8 cellular contexts compared by ENCODE assay signal in the genomic region with DNA sequence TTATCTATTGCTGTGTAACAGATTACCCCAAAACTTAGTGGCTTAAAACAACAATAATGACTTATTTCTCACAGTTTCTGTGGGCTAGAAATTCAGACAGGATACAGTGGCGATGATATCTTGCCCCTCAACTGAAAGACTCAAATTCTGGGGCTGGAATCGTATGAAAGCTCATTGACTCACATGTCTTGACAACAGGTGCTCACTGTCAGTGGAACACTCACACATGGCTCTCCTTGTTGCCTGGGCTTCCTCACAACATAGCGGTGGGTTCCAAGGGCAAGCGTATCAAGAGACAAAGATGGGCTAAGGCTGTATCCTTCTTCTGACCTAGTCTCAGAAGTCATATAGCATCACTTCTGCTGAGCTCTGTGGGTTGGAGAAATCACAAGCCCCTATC. TPM values are rescaled to one million over a fixed set of nuclear protein-coding genes. Genes with fewer than 3 reads are reported as not detected.
DNase-seq lines count a peak whose midpoint lies in the region; ATAC-seq and TF ChIP-seq lines count a peak whose summit lies in the region.

No MANE protein-coding gene starts in this region.

- POLR2A ChIA-PET in CD8-positive, alpha-beta T cell (lab: Charles Lee), result interaction anchor here (0.6 to 3.6 kb wide), 6 partner anchors 9 to 122 kb away, joined by 3 to 23 read pairs (median 6); partner anchors contain the start of gene NDFIP1
- POLR2A ChIA-PET in activated B cell treated with CpG ODN at 0.5 μM for 24 hours (lab: Charles Lee), result interaction anchor here (1.3 to 2.7 kb wide), 2 partner anchors 92 to 127 kb away, joined by 3 to 10 read pairs; partner anchors contain the start of gene NDFIP1

- peaks cover 63% of the 10 kb centered on the region for H3K4me1 ChIP-seq in CD8-positive, alpha-beta T cell (ENCODE audit: insufficient read depth, low read length)
- peaks cover 7% of the 10 kb centered on the region for H3K4me1 ChIP-seq in foreskin keratinocyte

- intact Hi-C loops in CD8-positive, alpha-beta T cell (cut with DNase I, micrococcal nuclease), result loop anchor here (1.0 to 10.0 kb wide), 6 partner anchors 9 to 338 kb away; no protein-coding TSS in a partner anchor
- intact Hi-C loops in activated B cell treated with CpG ODN at 0.5 μM for 24 hours (cut with micrococcal nuclease), result loop anchor here (5.0 to 10.0 kb wide), 2 partner anchors 206 to 692 kb away; partner anchors contain the start of gene TAF7
- intact Hi-C loops in cardiac septum (cut with DNase I), result loop anchor here (5.0 to 10.0 kb wide), 2 partner anchors 36 to 528 kb away; no protein-coding TSS in a partner anchor

- no peaks in the 10 kb centered on the region for H3K36me3 Mint-ChIP-seq in CD8-positive, alpha-beta T cell
- peaks cover 2% of the 10 kb centered on the region for H3K36me3 Mint-ChIP-seq in activated B cell treated with CpG ODN at 0.5 μM for 24 hours (ENCODE audit: low read depth)

- peak overlapping the region; percentile 22 for H3K27ac ChIP-seq in CD8-positive, alpha-beta T cell (ENCODE audit: low read depth, low read length)
- H3K27ac ChIP-seq in foreskin keratinocyte, result peak overlapping the region; percentile 21

- peaks cover 4% of the 10 kb centered on the region for H3K9me3 Mint-ChIP-seq in CD8-positive, alpha-beta T cell
- H3K9me3 Mint-ChIP-seq in activated B cell treated with CpG ODN at 0.5 μM for 24 hours, result peaks cover 5% of the 10 kb centered on the region

- no peaks in the 10 kb centered on the region for H3K9me3 ChIP-seq in CD8-positive, alpha-beta T cell (ENCODE audit: low read length)

- H3K27ac Mint-ChIP-seq in CD8-positive, alpha-beta T cell, result peak overlapping the region; percentile 87
- peak overlapping the region; percentile 60 for H3K27ac Mint-ChIP-seq in activated B cell treated with CpG ODN at 0.5 μM for 24 hours

- DNase-seq in CD8-positive, alpha-beta T cell, result peak in 2 of 7 experiments; percentile 12 to 38
- no peak for DNase-seq in activated B cell treated with CpG ODN at 0.5 μM for 24 hours
- no peak for DNase-seq in foreskin keratinocyte
- DNase-seq in mesenteric fat pad (ENCODE audit: low spot score), result no peak
- DNase-seq in NCI-H2171 treated with DMSO at 0.1 percent for 48 hours (lab: John Stamatoyannopoulos, UW), result no peak
- DNase-seq in hippocampal formation (lab: John Stamatoyannopoulos, UW), result no peak
- DNase-seq in cardiac septum (ENCODE audit: low spot score), result no peak

- H3K36me3 ChIP-seq in CD8-positive, alpha-beta T cell (ENCODE audit: insufficient read depth, low read length), result no peaks in the 10 kb centered on the region

- peak; percentile 19 for ATAC-seq in CD8-positive, alpha-beta T cell
- ATAC-seq in HG02623 (IDR thresholded peaks at IDR 0.05; ENCODE audit: unreplicated experiment) (peak; percentile 29), activated B cell treated with CpG ODN at 0.5 μM for 24 hours (ENCODE audit: low read depth) (no peak), foreskin keratinocyte (no peak)

- no peaks in the 10 kb centered on the region for H3K27me3 Mint-ChIP-seq in CD8-positive, alpha-beta T cell (ENCODE audit: low read depth)
- H3K27me3 Mint-ChIP-seq in activated B cell treated with CpG ODN at 0.5 μM for 24 hours, result peaks cover 14% of the 10 kb centered on the region

- peaks cover 67% of the 10 kb centered on the region for H3K4me1 Mint-ChIP-seq in CD8-positive, alpha-beta T cell (ENCODE audit: low read depth)
- peaks cover 53% of the 10 kb centered on the region for H3K4me1 Mint-ChIP-seq in activated B cell treated with CpG ODN at 0.5 μM for 24 hours

- H3K27me3 ChIP-seq in CD8-positive, alpha-beta T cell (ENCODE audit: insufficient read depth, low read length), result no peaks in the 10 kb centered on the region
- no peaks in the 10 kb centered on the region for H3K27me3 ChIP-seq in foreskin keratinocyte

- no peak for TF ChIP-seq CTCF in CD8-positive, alpha-beta T cell (IDR thresholded peaks at IDR 0.05)
- TF ChIP-seq CTCF in activated B cell treated with CpG ODN at 0.5 μM for 24 hours (IDR thresholded peaks at IDR 0.05) (no peak), foreskin keratinocyte (conservative IDR thresholded peaks at IDR 0.05) (no peak)

- CTCF ChIA-PET in CD8-positive, alpha-beta T cell (lab: Charles Lee), result interaction anchor here (0.6 to 10.8 kb wide), 15 partner anchors 8 to 324 kb away, joined by 3 to 152 read pairs (median 4); partner anchors contain the start of gene NDFIP1
- CTCF ChIA-PET in activated B cell treated with CpG ODN at 0.5 μM for 24 hours (lab: Charles Lee), result interaction anchor here (2.3 to 6.0 kb wide), 5 partner anchors 18 to 324 kb away, joined by 7 to 47 read pairs (median 25); partner anchors contain the start of gene RNF14

- peak overlapping the region; percentile 22 for H3K4me3 Mint-ChIP-seq in CD8-positive, alpha-beta T cell
- H3K4me3 Mint-ChIP-seq in activated B cell treated with CpG ODN at 0.5 μM for 24 hours, result peak overlapping the region; percentile 19

- H3K4me3 ChIP-seq in CD8-positive, alpha-beta T cell (ENCODE audit: low read depth, low read length), result no peak overlapping the region

RNA-seq across cellular contexts. Expression of gene GNPDA1, which starts 3.7 kb away (rescaled TPM):
- 1 to 10 TPM; 5.2 TPM for total RNA-seq in CD8-positive, alpha-beta T cell
- total RNA-seq in activated B cell treated with CpG ODN at 0.5 μM for 24 hours (14.2 and 15.0 TPM in 2 replicates), foreskin keratinocyte (37.2 and 38.1 TPM in 2 replicates), mesenteric fat pad (36.2 TPM), cardiac septum (17.3 TPM)
- polyA plus RNA-seq in foreskin keratinocyte, result 25.3 and 31.3 TPM in 2 replicates

RNA-seq across cellular contexts. Expression of gene RNF14, which starts 47.7 kb away (rescaled TPM):
- 10 to 100 TPM; 11.3 to 12.8 TPM for total RNA-seq in CD8-positive, alpha-beta T cell
- 30.0 and 30.4 TPM in 2 replicates for total RNA-seq in activated B cell treated with CpG ODN at 0.5 μM for 24 hours
- 55.1 and 57.0 TPM in 2 replicates for total RNA-seq in foreskin keratinocyte
- polyA plus RNA-seq in foreskin keratinocyte, result 19.8 and 23.4 TPM in 2 replicates
- 79.4 TPM for total RNA-seq in mesenteric fat pad
- total RNA-seq in cardiac septum, result 104 TPM

RNA-seq across cellular contexts. Expression of gene PCDH12, which starts 58.6 kb away (rescaled TPM):
- not detected for total RNA-seq in CD8-positive, alpha-beta T cell
- not detected in 2 replicates for total RNA-seq in activated B cell treated with CpG ODN at 0.5 μM for 24 hours
- 0.03 and 0.07 TPM in 2 replicates for total RNA-seq in foreskin keratinocyte
- polyA plus RNA-seq in foreskin keratinocyte, result 0.01 and 0.02 TPM in 2 replicates
- 6.4 TPM for total RNA-seq in mesenteric fat pad
- 4.9 TPM for total RNA-seq in cardiac septum

Comparison
In these comparisons a context has a peak if more than half of its experiments do, and no peak if none do; other contexts are left out.
1. ATAC-seq: peak in CD8-positive, alpha-beta T cell (single experiment) and HG02623 (single experiment); none in activated B cell treated with CpG ODN at 0.5 μM for 24 hours (single experiment) and foreskin keratinocyte (single experiment).